ENCODE assay signal across 1 cellular context in the genomic region with DNA sequence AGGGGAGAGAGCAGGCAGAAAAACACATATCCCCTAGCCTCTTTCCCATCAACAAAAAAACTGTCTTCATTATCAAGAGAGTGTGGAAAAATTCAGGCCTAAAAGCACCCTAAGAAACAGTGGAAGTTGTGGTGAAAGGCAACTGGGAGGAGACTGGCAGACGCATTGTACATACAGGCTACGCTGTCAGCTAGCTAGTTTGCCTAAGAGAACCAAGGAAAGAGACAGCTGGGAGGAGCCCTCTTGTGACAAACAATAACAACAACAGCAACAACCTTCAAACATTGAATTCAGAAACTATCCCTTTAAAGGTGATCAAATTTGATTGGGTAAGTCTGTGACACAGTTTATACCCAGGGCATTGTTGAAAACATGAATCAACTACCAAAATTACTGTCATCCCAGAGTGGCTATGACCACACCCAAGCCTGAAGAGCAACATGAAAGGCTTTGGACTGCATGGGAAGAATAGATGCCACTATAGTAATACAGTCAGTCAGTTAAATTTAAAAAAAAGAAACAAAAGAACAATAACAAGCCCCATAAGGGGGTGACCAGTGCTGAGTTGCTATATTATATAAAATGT.
TF ChIP-seq lines count a peak whose summit lies in the region.

No MANE protein-coding gene starts in this region.

TF ChIP-seq in H1, 55 proteins besides CTCF, POLR2A, EP300 and RAD21 (continued from another document):
- no peak for TF ChIP-seq BRCA1 (IDR thresholded peaks at IDR 0.05; ENCODE audit: low read depth, low read length)
- no peak for TF ChIP-seq TEAD4 (IDR thresholded peaks at IDR 0.05; ENCODE audit: low read depth, low read length)
- no peak for TF ChIP-seq BCL11A (IDR thresholded peaks at IDR 0.05; ENCODE audit: low read depth in 2 of 2, low read length in 2 of 2)
